Comparison of ENCODE assay signal across 1 cellular context in the genomic region with DNA sequence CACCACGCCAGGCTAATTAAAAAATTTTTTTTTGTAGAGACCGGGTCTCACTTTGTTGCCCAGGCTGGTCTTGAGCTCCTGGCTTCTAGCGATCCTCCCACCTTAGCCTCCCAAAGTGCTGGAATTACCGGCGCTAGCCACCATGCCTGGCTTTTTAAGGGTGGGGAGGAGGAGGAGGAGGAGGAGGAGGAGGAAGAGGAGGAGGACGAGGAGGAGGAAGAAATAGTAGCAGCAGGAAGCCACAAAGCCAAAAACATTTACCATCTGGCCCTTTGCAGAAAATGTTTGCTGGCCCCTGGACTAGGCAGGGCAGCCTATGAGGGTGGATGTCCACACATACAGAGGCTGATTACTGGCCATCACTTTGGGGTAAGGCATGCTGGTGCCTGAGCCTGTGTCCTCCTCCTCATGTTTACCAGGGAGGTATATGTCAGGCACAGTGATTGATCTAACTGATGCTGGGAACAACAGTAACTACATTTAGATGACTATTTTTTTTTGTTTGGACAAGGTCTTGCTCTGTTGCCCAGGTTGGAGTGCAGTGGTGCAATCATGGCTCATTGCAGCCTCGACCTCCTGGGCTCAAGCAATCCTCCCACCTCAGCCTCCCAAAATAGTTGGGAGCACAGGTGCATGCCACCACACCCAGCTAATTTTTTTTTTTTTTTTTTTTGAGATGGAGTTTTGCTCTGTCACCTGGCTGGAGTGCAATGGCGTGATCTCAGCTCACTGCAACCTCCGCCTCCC.
TF ChIP-seq lines count a peak whose summit lies in the region.

No MANE protein-coding gene starts in this region.

TF ChIP-seq in K562, 482 proteins besides CTCF, POLR2A, EP300 and RAD21 (continued from another document):
- peak; percentile 58; the same call in 1 of the 2 replicates for TF ChIP-seq ZNF121 (CRISPR knock-in tag; conservative IDR thresholded peaks at IDR 0.05)
- no peak for TF ChIP-seq HLTF (IDR thresholded peaks at IDR 0.05)
- TF ChIP-seq PTBP1 (IDR thresholded peaks at IDR 0.05; ENCODE audit: low read depth, low read length): no peak
